ENCODE assay signal across 32 cellular contexts in the genomic region with DNA sequence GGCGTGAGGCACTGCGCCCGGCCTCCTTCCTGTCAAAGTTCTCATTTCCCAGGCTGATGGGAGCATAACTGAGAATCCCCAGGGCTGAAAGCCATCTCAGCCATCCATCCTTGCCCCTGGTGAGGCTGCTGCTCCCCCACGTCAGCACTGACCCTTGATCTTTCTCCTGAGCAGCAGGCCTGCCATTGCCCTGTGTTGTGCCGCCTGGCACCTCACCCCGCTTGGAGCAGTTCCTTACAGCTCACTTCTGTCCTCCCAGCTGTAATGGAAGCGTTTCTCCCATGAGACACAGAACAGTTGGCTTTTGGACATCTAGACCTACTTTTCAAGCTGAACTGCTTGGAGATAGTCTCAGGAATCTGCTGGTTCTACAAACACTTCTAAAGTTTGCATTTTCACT. TPM values are rescaled to one million over a fixed set of nuclear protein-coding genes. Genes with fewer than 3 reads are reported as not detected.
"Had no signal": no experiment of that assay in that cellular context is flagged by ENCODE, and none has a peak within 500 bp of the region (broad histone marks: within the 10 kb centered on the region; RNA-seq: fewer than 3 reads in every experiment).

No MANE protein-coding gene starts in this region.

- H3K4me2 ChIP-seq: hepatocyte had no signal

- H3K9me3 Mint-ChIP-seq: activated T-cell treated with anti-CD3 and anti-CD28 coated beads, Interleukin-2, amount 50 U/mL, for 72 hours; immature natural killer cell had no signal

- H3K36me3 ChIP-seq: gastrocnemius medialis, thyroid gland, vagina had no signal

- H3K27me3 Mint-ChIP-seq: activated naive CD8-positive, alpha-beta T cell had no signal

- H3K4me1 ChIP-seq: gastrocnemius medialis, parathyroid adenoma, thyroid gland, upper lobe of left lung, vagina had no signal

- H3K79me2 ChIP-seq: hepatocyte, parathyroid adenoma had no signal

- H3K9me3 ChIP-seq: gastrocnemius medialis, mucosa of descending colon, thyroid gland, upper lobe of left lung, vagina had no signal

- H3K27me3 ChIP-seq: dorsolateral prefrontal cortex, gastrocnemius medialis, hepatocyte, thyroid gland, upper lobe of left lung, vagina had no signal

- H3K27ac ChIP-seq: coronary artery, gastrocnemius medialis, hepatocyte, parathyroid adenoma, thyroid gland, upper lobe of left lung, vagina had no signal

- H2AFZ ChIP-seq: hepatocyte, parathyroid adenoma had no signal

- DNase-seq: activated CD4-positive, alpha-beta T cell treated with anti-CD3 and anti-CD28 coated beads for 4 hours; activated CD4-positive, alpha-beta T cell treated with anti-CD3 and anti-CD28 coated beads, Interleukin-2, amount 50 U/mL, for 4 hours; activated CD4-positive, CD25-positive, alpha-beta regulatory T cell; activated naive CD4-positive, alpha-beta T cell treated with Interleukin-2 at 50 U/mL for 16 hours; activated T-cell treated with anti-CD3 and anti-CD28 coated beads for 4 hours; activated T-cell treated with anti-CD3 and anti-CD28 coated beads, Interleukin-2, amount 50 U/mL, for 72 hours; effector memory CD4-positive, alpha-beta T cell; erythroblast; gastrocnemius medialis; immature natural killer cell; nucleus accumbens; right cardiac atrium; stimulated activated CD4-positive, alpha-beta T cell treated with anti-CD3 and anti-CD28 coated beads, Interleukin-4, amount 100 ng/mL, for 1 hour; stimulated activated naive CD8-positive, alpha-beta T cell treated with anti-CD3 and anti-CD28 coated beads, Interleukin-15, Interleukin-2, amounts not matched to agents 100 U/mL and 50 U/mL, for 24 hours; substantia nigra; T-helper 2 cell; thyroid gland; upper lobe of left lung had no signal

- H3K4me1 Mint-ChIP-seq: immature natural killer cell had no signal

- H3K27ac Mint-ChIP-seq: activated naive CD8-positive, alpha-beta T cell; activated T-cell treated with anti-CD3 and anti-CD28 coated beads, Interleukin-2, amount 50 U/mL, for 72 hours had no signal

- H3K4me3 Mint-ChIP-seq: activated naive CD8-positive, alpha-beta T cell; activated T-cell treated with anti-CD3 and anti-CD28 coated beads, Interleukin-2, amount 50 U/mL, for 72 hours; immature natural killer cell had no signal

- ATAC-seq: activated T-cell treated with anti-CD3 and anti-CD28 coated beads, Interleukin-2, amount 50 U/mL, for 72 hours; gastrocnemius medialis; right cardiac atrium; stimulated activated naive CD8-positive, alpha-beta T cell treated with anti-CD3 and anti-CD28 coated beads, Interleukin-15, Interleukin-2, amounts not matched to agents 100 U/mL and 50 U/mL, for 24 hours had no signal

- H3K4me3 ChIP-seq: coronary artery, dorsolateral prefrontal cortex, gastrocnemius medialis, hepatocyte, mucosa of descending colon, thyroid gland, upper lobe of left lung, vagina had no signal

RNA-seq across cellular contexts. Expression of gene OR1D5, which starts 51.5 kb away (rescaled TPM):
- total RNA-seq: activated T-cell treated with anti-CD3 and anti-CD28 coated beads, Interleukin-2, amount 50 U/mL, for 72 hours; bronchial epithelial cell; dorsolateral prefrontal cortex; gastrocnemius medialis; hepatocyte; kidney; lung microvascular endothelial cell; mesenteric fat pad; mucosa of descending colon; myocyte; right cardiac atrium; thyroid gland; upper lobe of left lung; vagina had no signal
- polyA plus RNA-seq: adipose tissue, hepatocyte, immature natural killer cell, neural cell, right cardiac atrium had no signal
